ENCODE assay signal across 8 cellular contexts in genomic region chr5:154937718-154938466, GRCh38. TPM values are rescaled to one million over a fixed set of nuclear protein-coding genes. Genes with fewer than 3 reads are reported as not detected.
DNase-seq lines count a peak whose midpoint lies in the region; ATAC-seq lines count a peak whose summit lies in the region.

Gene GEMIN5 (minus strand): TSS chr5:154938211. CDS start chr5:154938133, 78 bp downstream.

- H3K9me3 ChIP-seq in CD4-positive, CD25-positive, alpha-beta regulatory T cell (ENCODE audit: control insufficient read depth in 2 of 2, low read length in 2 of 2) = no peaks in the 10 kb centered on the region

- peak within 1 kb of the TSS; percentile 51 for H3K27ac ChIP-seq in CD4-positive, CD25-positive, alpha-beta regulatory T cell (ENCODE audit: insufficient read depth, low read length, poor library complexity, severe bottlenecking)

- peaks cover 20% of the 10 kb centered on the region for H3K36me3 Mint-ChIP-seq in CD4-positive, CD25-positive, alpha-beta regulatory T cell

- peak within 1 kb of the TSS; percentile 83 for H3K4me3 ChIP-seq in CD4-positive, CD25-positive, alpha-beta regulatory T cell (ENCODE audit: low read depth, low read length)

- H3K36me3 ChIP-seq in CD4-positive, CD25-positive, alpha-beta regulatory T cell (ENCODE audit: control insufficient read depth, insufficient read depth, low read length) = peaks cover 3% of the 10 kb centered on the region

- H3K4me1 ChIP-seq in CD4-positive, CD25-positive, alpha-beta regulatory T cell (ENCODE audit: control insufficient read depth, insufficient read depth, low read length, poor library complexity, severe bottlenecking) = peaks cover 41% of the 10 kb centered on the region

- H3K4me3 Mint-ChIP-seq in CD4-positive, CD25-positive, alpha-beta regulatory T cell = peak within 1 kb of the TSS; percentile 94 to 100 (median 98)

- peak; percentile 75 to 92 (median 83) for DNase-seq in CD4-positive, CD25-positive, alpha-beta regulatory T cell
- DNase-seq in NCI-H82 treated with DMSO at 0.1 percent for 48 hours (lab: John Stamatoyannopoulos, UW; ENCODE audit: unreplicated experiment) (peak; percentile 44), lung microvascular endothelial cell (ENCODE audit: low read depth in 2 of 2) (peak; percentile 89 to 92)
- peak; percentile 57 to 75 for DNase-seq in activated CD8-positive, alpha-beta memory T cell treated with anti-CD3 and anti-CD28 coated beads for 1 hour (ENCODE audit: extremely low read depth in 1 of 2, low read depth in 1 of 2)
- DNase-seq in effector CD8-positive, alpha-beta T cell (lab: John Stamatoyannopoulos, UW) = peak; percentile 68
- peak; percentile 70 to 75 (median 75) for DNase-seq in stimulated activated CD4-positive, alpha-beta T cell treated with anti-CD3 and anti-CD28 coated beads, TNF-alpha, amount 100 ng/mL, for 48 hours (ENCODE audit: low read depth in 3 of 3)

- no peaks in the 10 kb centered on the region for H3K9me3 Mint-ChIP-seq in CD4-positive, CD25-positive, alpha-beta regulatory T cell

- H3K27me3 Mint-ChIP-seq in CD4-positive, CD25-positive, alpha-beta regulatory T cell = peaks cover 5% of the 10 kb centered on the region

- H3K27ac Mint-ChIP-seq in CD4-positive, CD25-positive, alpha-beta regulatory T cell = peak within 1 kb of the TSS; percentile 60 to 93 (median 86)

- no peaks in the 10 kb centered on the region for H3K27me3 ChIP-seq in CD4-positive, CD25-positive, alpha-beta regulatory T cell (ENCODE audit: control insufficient read depth, insufficient read depth, low read length)

- ATAC-seq in CD4-positive, CD25-positive, alpha-beta regulatory T cell (ENCODE audit: low read depth in 2 of 2) = peak; percentile 92 to 93
- ATAC-seq in GM19372 (IDR thresholded peaks at IDR 0.05; ENCODE audit: low read depth, unreplicated experiment) (peak; percentile 76), HG03521 (IDR thresholded peaks at IDR 0.05; ENCODE audit: unreplicated experiment) (peak; percentile 87)

- H3K4me1 Mint-ChIP-seq in CD4-positive, CD25-positive, alpha-beta regulatory T cell = peaks cover 31 to 67% (median 40%) of the 10 kb centered on the region in 4 donors

RNA-seq across cellular contexts. Expression of gene GEMIN5, which starts in this region (rescaled TPM):
- 8.0 TPM for total RNA-seq in CD4-positive, CD25-positive, alpha-beta regulatory T cell
- 10 to 100 TPM in 3 of 4 donors, 1 to 10 TPM in 1; 8.2 to 14.0 (median 11.3) TPM for polyA plus RNA-seq in CD4-positive, CD25-positive, alpha-beta regulatory T cell
- total RNA-seq in lung microvascular endothelial cell = 9.2 and 14.5 TPM in 2 replicates

Comparison
In these comparisons a context has a peak if more than half of its experiments do, and no peak if none do; other contexts are left out.
1. Peak in every context shown above with its lines: DNase-seq, ATAC-seq, H3K4me3 ChIP-seq and H3K27ac ChIP-seq.